In genomic region chr1:6554907-6555778, GRCh38 we compare ENCODE assay signal across 1 cellular context.
TF ChIP-seq lines count a peak whose summit lies in the region.

Gene TAS1R1, plus strand, starts transcription at chr1:6555307. Its CDS starts 67 bp downstream, at chr1:6555374.

TF ChIP-seq in K562, 482 proteins besides CTCF, POLR2A, EP300 and RAD21 (continued from another document):
- TF ChIP-seq DEAF1 (CRISPR knock-in tag; IDR thresholded peaks at IDR 0.05) (no peak), MCM3 (IDR thresholded peaks at IDR 0.05) (no peak), SOX6 (IDR thresholded peaks at IDR 0.05) (no peak), ZBTB17 (CRISPR knock-in tag; IDR thresholded peaks at IDR 0.05) (no peak), ZNF609 (CRISPR knock-in tag; IDR thresholded peaks at IDR 0.05; ENCODE audit: borderline replicate concordance) (no peak), RFX7 (CRISPR knock-in tag; IDR thresholded peaks at IDR 0.05) (no peak), ZC3H4 (CRISPR knock-in tag; IDR thresholded peaks at IDR 0.05; ENCODE audit: borderline replicate concordance) (0 out of 2 replicates have a peak, but pooled peaks have one; percentile 49), FOXK1 (CRISPR knock-in tag; IDR thresholded peaks at IDR 0.05; ENCODE audit: borderline replicate concordance) (0 out of 2 replicates have a peak, but pooled peaks have one; percentile 44), ZNF41 (CRISPR knock-in tag; conservative IDR thresholded peaks at IDR 0.05) (no peak), FOXA3 (CRISPR knock-in tag; conservative IDR thresholded peaks at IDR 0.05 in 1 of 2, IDR thresholded peaks at IDR 0.05 in 1 of 2) (peak in 1 of 2 experiments; percentile 9; a peak in 1 of 4 replicates), SRF (CRISPR knock-in tag; IDR thresholded peaks at IDR 0.05) (no peak), MYC (IDR thresholded peaks at IDR 0.05; ENCODE audit: low read depth, low read length) (no peak), MYC (CRISPR knock-in tag; IDR thresholded peaks at IDR 0.05; ENCODE audit: borderline replicate concordance, low read depth) (0 out of 2 replicates have a peak, but pooled peaks have one; percentile 29), XRCC3 (IDR thresholded peaks at IDR 0.05) (no peak), CREBBP (IDR thresholded peaks at IDR 0.05; ENCODE audit: low read depth, low read length) (no peak), ZNF133 (CRISPR knock-in tag; IDR thresholded peaks at IDR 0.05) (no peak), TAF15 (IDR thresholded peaks at IDR 0.05; ENCODE audit: low read depth, low read length) (no peak), POLR2AphosphoS2 (IDR thresholded peaks at IDR 0.05; ENCODE audit: low read length) (no peak), ZBTB49 (CRISPR knock-in tag; IDR thresholded peaks at IDR 0.05; ENCODE audit: borderline replicate concordance) (0 out of 2 replicates have a peak, but pooled peaks have one; percentile 54), CAMTA2 (CRISPR knock-in tag; conservative IDR thresholded peaks at IDR 0.05) (no peak), TRIM28 (IDR thresholded peaks at IDR 0.05) (no peak), ZBTB40 (IDR thresholded peaks at IDR 0.05) (0 out of 2 replicates have a peak, but pooled peaks have one; percentile 1), ZBTB40 (CRISPR knock-in tag; IDR thresholded peaks at IDR 0.05) (no peak), PTBP1 (IDR thresholded peaks at IDR 0.05; ENCODE audit: low read depth, low read length) (no peak), NFRKB (IDR thresholded peaks at IDR 0.05; ENCODE audit: low read depth) (no peak), WHSC1 (IDR thresholded peaks at IDR 0.05; ENCODE audit: low read length) (peak; percentile 10), ELF4 (CRISPR knock-in tag; IDR thresholded peaks at IDR 0.05) (no peak), TSHZ1 (CRISPR knock-in tag; IDR thresholded peaks at IDR 0.05) (no peak), ETV1 (tag; conservative IDR thresholded peaks at IDR 0.05; ENCODE audit: low read depth) (no peak), TOE1 (IDR thresholded peaks at IDR 0.05; ENCODE audit: borderline replicate concordance) (no peak), TOE1 (CRISPR knock-in tag; IDR thresholded peaks at IDR 0.05; ENCODE audit: borderline replicate concordance, low read depth) (0 out of 2 replicates have a peak, but pooled peaks have one; percentile 22), ZEB2 (IDR thresholded peaks at IDR 0.05) (no peak), ZNF354B (CRISPR knock-in tag; IDR thresholded peaks at IDR 0.05) (no peak), RBFOX2 (IDR thresholded peaks at IDR 0.05; ENCODE audit: low read depth, low read length) (no peak), KDM5B (IDR thresholded peaks at IDR 0.05; ENCODE audit: insufficient replicate concordance, low read depth, low read length) (no peak)
